ENCODE assay signal across 9 cellular contexts in genomic region chr3:49500408-49501257, GRCh38. TPM values are rescaled to one million over a fixed set of nuclear protein-coding genes. Genes with fewer than 3 reads are reported as not detected.
DNase-seq lines count a peak whose midpoint lies in the region; ATAC-seq lines count a peak whose summit lies in the region.
"Had no signal": no experiment of that assay in that cellular context is flagged by ENCODE, and none has a peak within 500 bp of the region (broad histone marks: within the 10 kb centered on the region; RNA-seq: fewer than 3 reads in every experiment).

No MANE protein-coding gene starts in this region.

- ATAC-seq in GM21381 (IDR thresholded peaks at IDR 0.05; ENCODE audit: unreplicated experiment) (no peak), HG03196 (IDR thresholded peaks at IDR 0.05; ENCODE audit: unreplicated experiment) (no peak)

- H3K27ac ChIP-seq in temporal lobe (ENCODE audit: low read depth, low read length): peak overlapping the region; percentile 40
- H3K27ac ChIP-seq: 22Rv1 had no signal

- DNase-seq in DMS 273 (lab: John Stamatoyannopoulos, UW; ENCODE audit: unreplicated experiment) (peak; percentile 24), DMS 273 treated with DMSO at 0.1 percent for 48 hours (lab: John Stamatoyannopoulos, UW) (no peak), astrocyte of the hippocampus (ENCODE audit: low read depth, low spot score) (peak; percentile 90), kidney glomerular epithelial cell (lab: John Stamatoyannopoulos, UW) (peak; percentile 63), SKM-1 treated with dmso at 0.1 percent for 144 hours (lab: John Stamatoyannopoulos, UW; ENCODE audit: unreplicated experiment) (no peak)

RNA-seq across cellular contexts. Expression of gene DAG1, which starts 30.6 kb away (rescaled TPM):
- 28.0 TPM for total RNA-seq in temporal lobe

RNA-seq across cellular contexts. Expression of gene BSN, which starts 53.6 kb away (rescaled TPM):
- 14.3 TPM for total RNA-seq in temporal lobe

Comparison
In these comparisons a context has a peak if more than half of its experiments do, and no peak if none do; other contexts are left out.
1. DNase-seq: peak in DMS 273 (single experiment), astrocyte of the hippocampus (single experiment) and kidney glomerular epithelial cell (single experiment); none in DMS 273 treated with DMSO at 0.1 percent for 48 hours (single experiment) and SKM-1 treated with dmso at 0.1 percent for 144 hours (single experiment).